In the genomic region with DNA sequence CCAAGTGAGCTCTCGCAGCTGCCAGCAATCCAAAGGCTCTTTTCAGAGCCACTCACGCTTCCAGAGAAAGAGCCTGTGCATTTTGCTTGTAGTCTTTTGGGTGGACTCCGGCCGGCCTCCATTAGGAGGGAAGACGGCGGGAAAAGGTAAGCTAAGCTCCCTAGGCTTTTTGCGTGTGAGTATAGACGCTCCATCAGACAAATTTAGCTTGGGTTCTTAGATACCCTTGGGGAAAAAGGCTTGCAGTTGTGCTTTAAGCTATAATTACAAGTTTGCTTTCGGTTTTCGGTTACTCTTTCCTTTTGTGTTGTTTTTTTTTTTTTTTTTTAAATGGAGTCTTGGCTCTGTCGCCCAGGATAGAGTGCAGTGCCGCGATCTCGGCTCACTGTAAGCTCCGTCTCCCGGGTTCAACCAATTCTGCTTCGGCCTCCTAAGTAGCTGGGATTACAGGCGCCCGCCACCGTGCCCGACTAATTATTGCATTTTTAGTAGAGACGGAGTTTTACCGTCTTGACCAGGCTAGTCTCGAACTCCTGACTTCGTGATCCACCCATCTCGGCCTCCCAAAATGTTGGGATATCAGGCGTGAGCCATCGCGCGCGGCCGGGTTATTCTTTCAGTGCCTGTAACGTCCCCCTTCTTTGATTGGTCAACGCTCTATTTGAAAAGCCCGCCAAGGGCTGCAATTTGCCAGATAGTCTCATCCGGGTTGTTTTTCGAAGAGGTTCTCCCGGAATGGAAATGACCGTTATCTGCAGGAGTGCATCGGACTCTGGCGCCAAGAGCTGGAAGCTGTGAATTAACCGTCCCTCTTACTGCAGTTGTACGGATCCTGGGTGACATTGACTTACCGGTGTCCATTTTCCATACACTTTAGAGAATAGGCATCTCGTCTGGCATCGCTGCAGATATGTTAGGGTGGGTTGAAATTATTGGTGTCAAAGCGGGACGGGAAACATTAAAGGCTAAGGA, we compare ENCODE assay signal across 8 cellular contexts. TPM values are rescaled to one million over a fixed set of nuclear protein-coding genes. Genes with fewer than 3 reads are reported as not detected.
DNase-seq lines count a peak whose midpoint lies in the region; ATAC-seq, FAIRE-seq and TF ChIP-seq lines count a peak whose summit lies in the region.

No MANE protein-coding gene starts in this region.

- 2 to 3% methylated on average over 45 to 48 of the region's 48 CpGs for WGBS in body of pancreas, 2 donors

- no peak for TF ChIP-seq CTCF in body of pancreas (IDR thresholded peaks at IDR 0.05)

- peak; percentile 38 for FAIRE-seq in GM12892 (lab: Jason Lieb, UNC)

- no peak for DNase-seq in GM12892 (ENCODE audit: insufficient read length)
- DNase-seq in NCI-H187 treated with DMSO at 0.1 percent for 48 hours (lab: John Stamatoyannopoulos, UW), result peak; percentile 86
- peak; percentile 55 for DNase-seq in T-helper 9 cell
- peak; percentile 65 to 87 (median 80) for DNase-seq in body of pancreas
- DNase-seq in hypothalamus (lab: John Stamatoyannopoulos, UW), result peak in 48 of 51 donors; percentile 7 to 89 (median 58)
- peak; percentile 92 for DNase-seq in retina

- TF ChIP-seq POLR2A in GM12892 (IDR thresholded peaks at IDR 0.05; ENCODE audit: low read depth, low read length) (no peak; the same call in 1 of the 2 replicates), body of pancreas (IDR thresholded peaks at IDR 0.05) (no peak)

- peaks cover 0 to 5% of the 10 kb centered on the region in 2 donors for H3K27me3 ChIP-seq in body of pancreas

- intact Hi-C loops in body of pancreas (cut with DNase I), result loop anchor here (10.0 kb wide), 1 partner anchor 119 kb away; no protein-coding TSS in a partner anchor

- H3K4me3 ChIP-seq in body of pancreas, result peak overlapping the region; percentile 20 to 36

- peak overlapping the region; percentile 25 to 68 (median 57) for H3K27ac ChIP-seq in body of pancreas

- ATAC-seq in body of pancreas (peak; percentile 62), GM21360 (IDR thresholded peaks at IDR 0.05; ENCODE audit: unreplicated experiment) (no peak), HG02870 (IDR thresholded peaks at IDR 0.05; ENCODE audit: unreplicated experiment) (no peak)

- no peaks in the 10 kb centered on the region for H3K36me3 ChIP-seq in body of pancreas (replicated peaks in 1 of 2; ENCODE audit: insufficient read depth in 1 of 2, low read depth in 2 of 2)

- H3K9me3 ChIP-seq in body of pancreas, result no peaks in the 10 kb centered on the region

- peaks cover 38% of the 10 kb centered on the region for H3K4me1 ChIP-seq in body of pancreas

RNA-seq across cellular contexts. Expression of gene OR2B2, which starts 18.1 kb away (rescaled TPM):
- not detected for polyA plus RNA-seq in GM12892 (2012; ENCODE audit: missing spikeins)
- total RNA-seq in body of pancreas, result not detected
